In the genomic region with DNA sequence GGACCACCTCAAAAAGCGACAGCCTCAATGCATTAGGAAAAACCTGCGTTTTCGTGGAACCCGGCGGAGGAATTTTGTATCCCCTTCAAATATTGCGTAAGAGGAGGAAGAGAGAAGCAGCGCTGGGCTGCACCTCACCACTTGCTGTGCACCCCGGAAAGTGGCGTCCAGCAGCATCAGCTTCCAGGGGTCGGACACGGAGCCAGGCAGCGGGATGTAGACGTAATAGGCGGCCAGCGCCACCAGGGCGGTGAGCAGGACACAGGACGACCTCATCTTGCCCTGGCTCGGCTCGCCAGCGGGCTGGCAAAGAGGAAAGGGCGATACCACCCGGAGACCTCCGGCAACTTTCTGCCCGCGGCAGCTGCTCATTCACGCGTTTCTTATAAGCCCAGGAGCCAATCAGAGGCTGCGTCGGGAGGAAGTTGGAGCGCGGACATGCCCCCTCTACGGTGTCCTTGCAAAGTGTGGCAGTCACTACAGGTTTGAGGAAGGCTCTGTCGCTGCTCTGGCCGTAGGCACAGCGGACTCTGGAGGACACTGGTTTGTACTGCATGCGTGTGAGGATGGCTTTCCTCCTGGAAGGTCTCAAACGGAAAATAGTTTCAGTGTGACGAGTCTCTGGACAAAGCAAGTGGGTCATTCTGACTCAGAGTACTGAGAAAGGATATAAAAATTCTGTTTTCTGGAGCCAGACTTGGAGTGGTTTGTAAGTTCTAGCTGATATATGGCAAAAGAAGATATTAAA, we compare ENCODE assay signal across 8 cellular contexts. TPM values are rescaled to one million over a fixed set of nuclear protein-coding genes. Genes with fewer than 3 reads are reported as not detected.
DNase-seq lines count a peak whose midpoint lies in the region; ATAC-seq and TF ChIP-seq lines count a peak whose summit lies in the region.

NCEH1 (minus strand) TSS at position 359 of the 748 bp plus-strand sequence; CDS start at position 276, 83 bp downstream.

- no peaks in the 10 kb centered on the region for H3K9me3 Mint-ChIP-seq in CD4-positive, alpha-beta memory T cell
- no peaks in the 10 kb centered on the region for H3K9me3 Mint-ChIP-seq in activated CD4-positive, alpha-beta memory T cell treated with anti-CD3 and anti-CD28 coated beads, Interleukin-2, amount 10 ng/mL, durations not matched to agents 7 days and 5 days

- peak within 1 kb of the TSS; percentile 94 to 99 (median 96) for H3K4me3 Mint-ChIP-seq in CD4-positive, alpha-beta memory T cell
- H3K4me3 Mint-ChIP-seq in activated CD4-positive, alpha-beta memory T cell treated with anti-CD3 and anti-CD28 coated beads, Interleukin-2, amount 10 ng/mL, durations not matched to agents 7 days and 5 days = peak within 1 kb of the TSS; percentile 95

- peak within 1 kb of the TSS; percentile 52 to 91 (median 89) for H3K27ac Mint-ChIP-seq in CD4-positive, alpha-beta memory T cell
- H3K27ac Mint-ChIP-seq in activated CD4-positive, alpha-beta memory T cell treated with anti-CD3 and anti-CD28 coated beads, Interleukin-2, amount 10 ng/mL, durations not matched to agents 7 days and 5 days = peak within 1 kb of the TSS; percentile 66

- H3K27ac ChIP-seq in CD4-positive, alpha-beta memory T cell (ENCODE audit: low read depth, low read length) = peak within 1 kb of the TSS; percentile 37

- 0 to 1% methylated on average over 27 to 38 of the region's 38 CpGs for WGBS in lower leg skin, 2 donors

- H3K27me3 Mint-ChIP-seq in CD4-positive, alpha-beta memory T cell = no peaks in the 10 kb centered on the region
- H3K27me3 Mint-ChIP-seq in activated CD4-positive, alpha-beta memory T cell treated with anti-CD3 and anti-CD28 coated beads, Interleukin-2, amount 10 ng/mL, durations not matched to agents 7 days and 5 days = peaks cover 4% of the 10 kb centered on the region

- ATAC-seq in GM19438 (IDR thresholded peaks at IDR 0.05; ENCODE audit: low read depth, unreplicated experiment) (peak; percentile 99), HG03575 (IDR thresholded peaks at IDR 0.05; ENCODE audit: extremely low read depth, insufficient number of reproducible peaks, low FRiP score, unreplicated experiment) (peak; percentile 98)

- DNase-seq in CD4-positive, alpha-beta memory T cell = peak; percentile 59 to 71 (median 62)
- peak; percentile 98 for DNase-seq in NCI-H82 (lab: John Stamatoyannopoulos, UW)
- DNase-seq in activated CD4-positive, alpha-beta memory T cell treated with anti-CD3 and anti-CD28 coated beads, Interleukin-2, amount 10 ng/mL, durations not matched to agents 7 days and 5 days = peak; percentile 83
- DNase-seq in ecto neural progenitor cell (ENCODE audit: low spot score) = peak; percentile 93
- DNase-seq in lower leg skin (ENCODE audit: low spot score in 2 of 2) = peak; percentile 89 to 97
- DNase-seq in stimulated activated CD4-positive, alpha-beta T cell treated with anti-CD3 and anti-CD28 coated beads, TNF-alpha, amount 100 ng/mL, for 1 hour (ENCODE audit: low read depth in 3 of 3, low spot score in 1 of 3) = peak; percentile 21 to 42 (median 22)

- CTCF ChIA-PET in CD4-positive, alpha-beta memory T cell (lab: Charles Lee; ENCODE audit: partially characterized antibody) = interaction anchor here (1.1 to 3.3 kb wide), 6 partner anchors 11 to 116 kb away, joined by 3 to 18 read pairs (median 4); partner anchors contain the start of gene ECT2
- CTCF ChIA-PET in activated CD4-positive, alpha-beta memory T cell treated with anti-CD3 and anti-CD28 coated beads, Interleukin-2, amount 10 ng/mL, durations not matched to agents 7 days and 5 days (lab: Charles Lee) = interaction anchor here (0.9 to 3.3 kb wide), 13 partner anchors 9 to 188 kb away, joined by 3 to 48 read pairs (median 6); partner anchors contain the start of genes ECT2 and TNFSF10

- intact Hi-C loops in CD4-positive, alpha-beta memory T cell (cut with micrococcal nuclease) = loop anchor here (1.0 to 5.0 kb wide), 2 partner anchors 39 kb away; partner anchors contain the start of gene ECT2
- intact Hi-C loops in lower leg skin (cut with DNase I; ENCODE audit: low total_unique reads) = no loop called here

- H3K9me3 ChIP-seq in CD4-positive, alpha-beta memory T cell (ENCODE audit: control insufficient read depth in 1 of 2, low read length in 2 of 2) = no peaks in the 10 kb centered on the region

- peak within 1 kb of the TSS; percentile 85 to 96 for H3K4me3 ChIP-seq in CD4-positive, alpha-beta memory T cell (ENCODE audit: low read length in 2 of 2)
- H3K4me3 ChIP-seq in lower leg skin (ENCODE audit: low read depth, poor library complexity, severe bottlenecking) = peak within 1 kb of the TSS; percentile 90

- H3K36me3 Mint-ChIP-seq in CD4-positive, alpha-beta memory T cell = peaks cover 0 to 3% of the 10 kb centered on the region in 2 donors
- no peaks in the 10 kb centered on the region for H3K36me3 Mint-ChIP-seq in activated CD4-positive, alpha-beta memory T cell treated with anti-CD3 and anti-CD28 coated beads, Interleukin-2, amount 10 ng/mL, durations not matched to agents 7 days and 5 days (ENCODE audit: low read depth)

- TF ChIP-seq CTCF in lower leg skin (IDR thresholded peaks at IDR 0.05) = peak in 1 of 3 donors; percentile 62

- peak in 1 of 2 donors; percentile 21 for TF ChIP-seq POLR2A in lower leg skin (IDR thresholded peaks at IDR 0.05)

- peaks cover 11% of the 10 kb centered on the region for H3K4me1 ChIP-seq in CD4-positive, alpha-beta memory T cell (ENCODE audit: insufficient read depth, low read length)

- H3K27me3 ChIP-seq in CD4-positive, alpha-beta memory T cell (ENCODE audit: insufficient read depth, low read length) = no peaks in the 10 kb centered on the region

- no peaks in the 10 kb centered on the region for H3K36me3 ChIP-seq in CD4-positive, alpha-beta memory T cell (ENCODE audit: insufficient read depth, low read length)

- POLR2A ChIA-PET in CD4-positive, alpha-beta memory T cell (lab: Charles Lee; ENCODE audit: partially characterized antibody) = interaction anchor here (1.0 to 2.3 kb wide), 2 partner anchors 10 to 39 kb away, joined by 3 to 9 read pairs; partner anchors contain the start of gene ECT2
- POLR2A ChIA-PET in activated CD4-positive, alpha-beta memory T cell treated with anti-CD3 and anti-CD28 coated beads, Interleukin-2, amount 10 ng/mL, durations not matched to agents 7 days and 5 days (lab: Charles Lee) = interaction anchor here (0.9 to 1.8 kb wide), 4 partner anchors 9 to 39 kb away, joined by 3 to 11 read pairs (median 4); partner anchors contain the start of gene ECT2

- peaks cover 9 to 30% (median 23%) of the 10 kb centered on the region in 4 donors for H3K4me1 Mint-ChIP-seq in CD4-positive, alpha-beta memory T cell
- peaks cover 28% of the 10 kb centered on the region for H3K4me1 Mint-ChIP-seq in activated CD4-positive, alpha-beta memory T cell treated with anti-CD3 and anti-CD28 coated beads, Interleukin-2, amount 10 ng/mL, durations not matched to agents 7 days and 5 days

RNA-seq across cellular contexts. Expression of gene NCEH1, which starts in this region (rescaled TPM):
- total RNA-seq in CD4-positive, alpha-beta memory T cell = 1 to 10 TPM; 3.9 to 5.1 TPM
- polyA plus RNA-seq in CD4-positive, alpha-beta memory T cell = 1 to 10 TPM; 2.1 to 3.0 TPM
- 1 to 10 TPM; 7.2 to 9.6 TPM for total RNA-seq in activated CD4-positive, alpha-beta memory T cell treated with anti-CD3 and anti-CD28 coated beads, Interleukin-2, amount 10 ng/mL, durations not matched to agents 7 days and 5 days
- 1 to 10 TPM; 2.1 to 7.8 (median 6.3) TPM for total RNA-seq in lower leg skin

Comparison
In these comparisons a context has a peak if more than half of its experiments do, and no peak if none do; other contexts are left out.
1. Peak in every context shown above with its lines: DNase-seq, ATAC-seq, H3K4me3 ChIP-seq and H3K27ac ChIP-seq.
2. DNase-seq: peak in every context shown above with its lines; median percentile 98 in NCI-H82; 93 in ecto neural progenitor cell; 93 in lower leg skin; 83 in activated CD4-positive, alpha-beta memory T cell treated with anti-CD3 and anti-CD28 coated beads, Interleukin-2, amount 10 ng/mL, durations not matched to agents 7 days and 5 days; 62 in CD4-positive, alpha-beta memory T cell; 22 in stimulated activated CD4-positive, alpha-beta T cell treated with anti-CD3 and anti-CD28 coated beads, TNF-alpha, amount 100 ng/mL, for 1 hour.